Comparison of ENCODE assay signal across 8 cellular contexts in the genomic region with DNA sequence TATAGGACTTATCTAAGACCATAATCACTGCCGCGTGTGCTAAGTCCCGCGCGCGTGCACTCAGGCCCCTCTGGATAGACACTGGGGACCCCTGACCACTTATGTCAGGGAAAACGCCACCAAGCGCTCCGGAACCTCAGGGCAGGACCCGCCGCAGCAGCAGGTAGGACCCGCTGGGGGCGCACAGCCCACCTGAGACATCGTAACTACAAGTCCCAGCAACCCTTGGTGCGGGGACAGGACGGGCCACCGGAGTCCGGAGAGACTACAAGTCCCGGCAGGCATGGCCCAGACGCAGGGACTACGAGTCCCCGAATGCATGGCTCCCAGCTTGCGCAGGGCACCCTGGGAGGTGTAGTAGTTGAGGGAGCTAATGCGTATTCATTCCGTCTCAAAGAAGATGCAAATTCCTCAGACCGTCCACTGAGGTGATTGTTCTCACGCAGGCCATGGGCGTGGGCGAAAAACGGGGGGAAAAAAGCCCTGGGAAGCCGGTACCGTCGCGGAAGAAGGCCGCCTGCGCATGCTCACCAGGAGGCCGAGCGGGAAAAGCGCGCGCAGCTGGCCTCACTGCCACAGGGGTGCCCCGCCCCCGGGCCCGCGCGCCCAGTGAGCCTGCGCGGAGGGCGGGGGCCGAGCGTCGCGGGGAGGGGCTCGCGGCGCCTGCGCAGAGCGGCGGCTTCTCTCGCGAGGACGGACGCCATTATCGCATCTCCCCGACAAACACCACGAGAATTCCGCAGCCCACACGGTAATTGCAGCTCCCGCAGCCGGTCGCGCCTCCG. TPM values are rescaled to one million over a fixed set of nuclear protein-coding genes. Genes with fewer than 3 reads are reported as not detected.
DNase-seq lines count a peak whose midpoint lies in the region; ATAC-seq and TF ChIP-seq lines count a peak whose summit lies in the region.

Gene BANP (plus strand): TSS at position 670 of the 785 bp plus-strand sequence. CDS start 23,682 bp downstream, outside the sequence.

- intact Hi-C loops in head of caudate nucleus (cut with DNase I): no loop called here

- no peaks in the 10 kb centered on the region for H3K27me3 ChIP-seq in SU-DHL-6 (ENCODE audit: low read length)
- no peaks in the 10 kb centered on the region for H3K27me3 ChIP-seq in thymus (ENCODE audit: control insufficient read depth, insufficient read depth)

- H3K4me1 ChIP-seq in thymus (ENCODE audit: control insufficient read depth, insufficient read depth, low read length): peaks cover 24% of the 10 kb centered on the region

- H4K20me1 ChIP-seq in SU-DHL-6 (ENCODE audit: low read depth, low read length): no peaks in the 10 kb centered on the region

- TF ChIP-seq CTCF in GM12873 (IDR thresholded peaks at IDR 0.05; ENCODE audit: insufficient read depth, low read depth, low read length, missing control alignments) (peak; percentile 64), SU-DHL-6 (IDR thresholded peaks at IDR 0.05; ENCODE audit: insufficient read depth, low read length, poor library complexity, severe bottlenecking) (no peak), osteocyte (IDR thresholded peaks at IDR 0.05) (peak; percentile 37)

- peaks cover 43% of the 10 kb centered on the region for H3K4me1 Mint-ChIP-seq in activated naive CD8-positive, alpha-beta T cell treated with anti-CD3 and anti-CD28 coated beads, Interleukin-2, amount 10 ng/mL, durations not matched to agents 7 days and 5 days
- peaks cover 30% of the 10 kb centered on the region for H3K4me1 Mint-ChIP-seq in osteocyte (ENCODE audit: unreplicated experiment)

- peak within 1 kb of the TSS; percentile 94 for H3K9ac ChIP-seq in SU-DHL-6 (ENCODE audit: low read length)

- H3K9me3 ChIP-seq in SU-DHL-6 (ENCODE audit: insufficient read depth, low read length) (no peaks in the 10 kb centered on the region), thymus (ENCODE audit: control insufficient read depth) (no peaks in the 10 kb centered on the region)

- H3K27ac Mint-ChIP-seq in activated naive CD8-positive, alpha-beta T cell treated with anti-CD3 and anti-CD28 coated beads, Interleukin-2, amount 10 ng/mL, durations not matched to agents 7 days and 5 days: peak within 1 kb of the TSS; percentile 100
- H3K27ac Mint-ChIP-seq in osteocyte (ENCODE audit: unreplicated experiment): peak within 1 kb of the TSS; percentile 97

- under 1% methylated on average over 73 of the region's 73 CpGs for WGBS in thymus

- POLR2A ChIA-PET in activated naive CD8-positive, alpha-beta T cell treated with anti-CD3 and anti-CD28 coated beads, Interleukin-2, amount 10 ng/mL, durations not matched to agents 7 days and 5 days (lab: Charles Lee): interaction anchor here (0.6 to 2.0 kb wide), 13 partner anchors 9 to 619 kb away, joined by 3 to 13 read pairs (median 5); partner anchors contain the start of genes KLHDC4 and ZC3H18

- no peaks in the 10 kb centered on the region for H3K9me3 Mint-ChIP-seq in activated naive CD8-positive, alpha-beta T cell treated with anti-CD3 and anti-CD28 coated beads, Interleukin-2, amount 10 ng/mL, durations not matched to agents 7 days and 5 days
- no peaks in the 10 kb centered on the region for H3K9me3 Mint-ChIP-seq in osteocyte (ENCODE audit: unreplicated experiment)

- H3K4me3 ChIP-seq in SU-DHL-6 (ENCODE audit: insufficient read depth, low read length, poor library complexity, severe bottlenecking) (peak within 1 kb of the TSS; percentile 67), thymus (ENCODE audit: low read length) (peak within 1 kb of the TSS; percentile 90)

- 0 out of 2 replicates have a peak, but pooled peaks cover 3% of the 10 kb centered on the region for H3F3A ChIP-seq in SU-DHL-6 (ENCODE audit: insufficient read depth)

- peak; percentile 89 for DNase-seq in NCI-H128 (lab: John Stamatoyannopoulos, UW; ENCODE audit: unreplicated experiment)
- DNase-seq in activated naive CD8-positive, alpha-beta T cell treated with anti-CD3 and anti-CD28 coated beads, Interleukin-2, amount 10 ng/mL, durations not matched to agents 7 days and 5 days: peak; percentile 98
- DNase-seq in head of caudate nucleus: peak; percentile 93 to 100 (median 99)
- peak; percentile 99 for DNase-seq in osteocyte (ENCODE audit: extremely low spot score, unreplicated experiment)

- peaks cover 44% of the 10 kb centered on the region for H3K79me2 ChIP-seq in SU-DHL-6 (ENCODE audit: insufficient read depth, low read length)

- H3K4me2 ChIP-seq in SU-DHL-6 (ENCODE audit: low read depth, low read length, poor library complexity, severe bottlenecking): peak within 1 kb of the TSS; percentile 81

- H3K36me3 ChIP-seq in SU-DHL-6 (ENCODE audit: low read length) (peaks cover 2% of the 10 kb centered on the region; the same call in 1 of the 2 replicates), thymus (ENCODE audit: control insufficient read depth, insufficient read depth) (peaks cover 16% of the 10 kb centered on the region)

- peak; percentile 88 for ATAC-seq in HG02759 (IDR thresholded peaks at IDR 0.05; ENCODE audit: unreplicated experiment)
- ATAC-seq in activated naive CD8-positive, alpha-beta T cell treated with anti-CD3 and anti-CD28 coated beads, Interleukin-2, amount 10 ng/mL, durations not matched to agents 7 days and 5 days (ENCODE audit: low read depth): peak; percentile 95

- no peaks in the 10 kb centered on the region for H3K27me3 Mint-ChIP-seq in activated naive CD8-positive, alpha-beta T cell treated with anti-CD3 and anti-CD28 coated beads, Interleukin-2, amount 10 ng/mL, durations not matched to agents 7 days and 5 days
- no peaks in the 10 kb centered on the region for H3K27me3 Mint-ChIP-seq in osteocyte (ENCODE audit: unreplicated experiment)

- peaks cover 15% of the 10 kb centered on the region for H3K36me3 Mint-ChIP-seq in activated naive CD8-positive, alpha-beta T cell treated with anti-CD3 and anti-CD28 coated beads, Interleukin-2, amount 10 ng/mL, durations not matched to agents 7 days and 5 days
- H3K36me3 Mint-ChIP-seq in osteocyte (ENCODE audit: unreplicated experiment): peaks cover 4% of the 10 kb centered on the region

- H3K4me3 Mint-ChIP-seq in activated naive CD8-positive, alpha-beta T cell treated with anti-CD3 and anti-CD28 coated beads, Interleukin-2, amount 10 ng/mL, durations not matched to agents 7 days and 5 days: peak within 1 kb of the TSS; percentile 98
- peak within 1 kb of the TSS; percentile 94 for H3K4me3 Mint-ChIP-seq in osteocyte (ENCODE audit: unreplicated experiment)

- no peaks in the 10 kb centered on the region for H3K9me2 ChIP-seq in SU-DHL-6 (replicated peaks; ENCODE audit: insufficient read depth, low read length)

- peak within 1 kb of the TSS; percentile 91 for H3K27ac ChIP-seq in SU-DHL-6 (ENCODE audit: low read depth, low read length)
- peak within 1 kb of the TSS; percentile 97 for H3K27ac ChIP-seq in thymus (ENCODE audit: low read depth)

- H2AFZ ChIP-seq in SU-DHL-6 (ENCODE audit: low read depth, low read length, severe bottlenecking): peak within 1 kb of the TSS; percentile 99

RNA-seq across cellular contexts. Expression of gene BANP, which starts in this region (rescaled TPM):
- total RNA-seq in activated naive CD8-positive, alpha-beta T cell treated with anti-CD3 and anti-CD28 coated beads, Interleukin-2, amount 10 ng/mL, durations not matched to agents 7 days and 5 days: 10 to 100 TPM; 50.2 to 55.1 TPM
- total RNA-seq in osteocyte: 19.5 and 20.5 TPM in 2 replicates
- polyA plus RNA-seq in thymus: 27.0 TPM

Comparison
In these comparisons a context has a peak if more than half of its experiments do, and no peak if none do; other contexts are left out.
1. Peak in every context shown above with its lines: DNase-seq, ATAC-seq, H3K4me3 ChIP-seq and H3K27ac ChIP-seq.